20 cellular contexts compared by ENCODE assay signal in genomic region chr3:19688767-19689166, GRCh38.
DNase-seq lines count a peak whose midpoint lies in the region; ATAC-seq and TF ChIP-seq lines count a peak whose summit lies in the region.
"Had no signal": no experiment of that assay in that cellular context is flagged by ENCODE, and none has a peak within 500 bp of the region (broad histone marks: within the 10 kb centered on the region; RNA-seq: fewer than 3 reads in every experiment).

No MANE protein-coding gene starts in this region.

- no peak overlapping the region for H2AFZ ChIP-seq in KMS-11 (ENCODE audit: low read depth)

- H3K36me3 ChIP-seq in GM06990 (ENCODE audit: control insufficient read depth, insufficient read depth, low read length) (no peaks in the 10 kb centered on the region), KMS-11 (ENCODE audit: insufficient read depth) (no peaks in the 10 kb centered on the region)
- H3K36me3 ChIP-seq: ascending aorta, esophagus muscularis mucosa, thyroid gland had no signal

- ATAC-seq in GM21367 (IDR thresholded peaks at IDR 0.05; ENCODE audit: unreplicated experiment) (peak; percentile 78), HG02840 (IDR thresholded peaks at IDR 0.05; ENCODE audit: low FRiP score, unreplicated experiment) (no peak)
- ATAC-seq: psoas muscle had no signal

- H3K4me2 ChIP-seq in KMS-11, result no peak overlapping the region

- no peaks in the 10 kb centered on the region for H3K27me3 Mint-ChIP-seq in osteocyte (ENCODE audit: unreplicated experiment)
- H3K27me3 Mint-ChIP-seq: activated CD4-positive, alpha-beta memory T cell treated with anti-CD3 and anti-CD28 coated beads for 36 hours; B cell had no signal

- no peaks in the 10 kb centered on the region for H3K4me1 ChIP-seq in KMS-11 (ENCODE audit: low read depth, poor library complexity, severe bottlenecking)
- H3K4me1 ChIP-seq: ascending aorta, esophagus muscularis mucosa, psoas muscle, thyroid gland had no signal

- H3K4me3 ChIP-seq in GM06990 (replicated peaks; ENCODE audit: low read depth, low read length), result no peak overlapping the region
- H3K4me3 ChIP-seq in KMS-11 (IDR thresholded peaks at IDR 0.05; ENCODE audit: insufficient read depth, low read depth, low read length), result no peak overlapping the region
- H3K4me3 ChIP-seq: ascending aorta, coronary artery, esophagus muscularis mucosa, psoas muscle, thyroid gland had no signal

- H3K27me3 ChIP-seq in GM06990 (replicated peaks; ENCODE audit: control insufficient read depth, insufficient read depth, low read length) (no peaks in the 10 kb centered on the region), KMS-11 (ENCODE audit: insufficient read depth, low read depth) (no peaks in the 10 kb centered on the region)
- H3K27me3 ChIP-seq: ascending aorta, esophagus muscularis mucosa, thyroid gland had no signal

- H3K4me3 Mint-ChIP-seq in osteocyte (ENCODE audit: unreplicated experiment), result no peak overlapping the region
- H3K4me3 Mint-ChIP-seq: activated CD4-positive, alpha-beta memory T cell treated with anti-CD3 and anti-CD28 coated beads for 36 hours; B cell had no signal

- no peak overlapping the region for H3K9ac ChIP-seq in KMS-11

- DNase-seq in GM06990 (ENCODE audit: extremely low read depth, insufficient read length), result no peak
- peak; percentile 48 for DNase-seq in germinal center (ENCODE audit: low spot score)
- DNase-seq in stimulated activated naive CD4-positive, alpha-beta T cell (lab: John Stamatoyannopoulos, UW), result no peak
- no peak for DNase-seq in osteocyte (ENCODE audit: extremely low spot score, unreplicated experiment)
- DNase-seq in SKM-1 (lab: John Stamatoyannopoulos, UW; ENCODE audit: unreplicated experiment), result no peak
- DNase-seq: activated CD4-positive, alpha-beta memory T cell treated with anti-CD3 and anti-CD28 coated beads for 36 hours; DMS79 treated with DMSO at 0.1 percent for 48 hours; IMR-90; NCI-H524 treated with DMSO at 0.1 percent for 48 hours; psoas muscle; Right ventricle myocardium superior; T1000; thyroid gland had no signal

- H3K9me3 Mint-ChIP-seq in osteocyte (ENCODE audit: unreplicated experiment), result peaks cover 40% of the 10 kb centered on the region

- H3K4me1 Mint-ChIP-seq in osteocyte (ENCODE audit: unreplicated experiment), result no peaks in the 10 kb centered on the region
- H3K4me1 Mint-ChIP-seq: B cell had no signal

- no peaks in the 10 kb centered on the region for H3K79me2 ChIP-seq in KMS-11 (ENCODE audit: insufficient read depth, low read depth)

- H3K36me3 Mint-ChIP-seq in osteocyte (ENCODE audit: unreplicated experiment), result no peaks in the 10 kb centered on the region

- H3K27ac Mint-ChIP-seq in osteocyte (ENCODE audit: unreplicated experiment), result no peak overlapping the region
- H3K27ac Mint-ChIP-seq: activated CD4-positive, alpha-beta memory T cell treated with anti-CD3 and anti-CD28 coated beads for 36 hours; B cell had no signal

- H4K20me1 ChIP-seq in KMS-11 (ENCODE audit: insufficient read depth), result no peaks in the 10 kb centered on the region

- H3K27ac ChIP-seq in KMS-11, result no peak overlapping the region
- H3K27ac ChIP-seq: ascending aorta, coronary artery, esophagus muscularis mucosa, psoas muscle, thyroid gland had no signal

- TF ChIP-seq CTCF in GM06990 (IDR thresholded peaks at IDR 0.05; ENCODE audit: insufficient read depth, low read length, poor library complexity, severe bottlenecking) (peak; percentile 31), KMS-11 (conservative IDR thresholded peaks at IDR 0.05; ENCODE audit: low read depth, low read length) (0 out of 2 replicates have a peak, but pooled peaks have one; percentile 14), osteocyte (IDR thresholded peaks at IDR 0.05) (no peak)
